ENCODE assay signal across 1 cellular context in genomic region chr2:68369340-68369734, GRCh38.
TF ChIP-seq lines count a peak whose summit lies in the region.

No MANE protein-coding gene starts in this region.

TF ChIP-seq in HepG2, 621 proteins besides CTCF, POLR2A, EP300 and RAD21:
- TF ChIP-seq RARA (CRISPR knock-in tag; IDR thresholded peaks at IDR 0.05) = no peak
- TF ChIP-seq ZNF510 (CRISPR knock-in tag; IDR thresholded peaks at IDR 0.05; ENCODE audit: low read depth) = no peak
- no peak for TF ChIP-seq RFXANK (CRISPR knock-in tag; IDR thresholded peaks at IDR 0.05)
- TF ChIP-seq, protein P1, sequence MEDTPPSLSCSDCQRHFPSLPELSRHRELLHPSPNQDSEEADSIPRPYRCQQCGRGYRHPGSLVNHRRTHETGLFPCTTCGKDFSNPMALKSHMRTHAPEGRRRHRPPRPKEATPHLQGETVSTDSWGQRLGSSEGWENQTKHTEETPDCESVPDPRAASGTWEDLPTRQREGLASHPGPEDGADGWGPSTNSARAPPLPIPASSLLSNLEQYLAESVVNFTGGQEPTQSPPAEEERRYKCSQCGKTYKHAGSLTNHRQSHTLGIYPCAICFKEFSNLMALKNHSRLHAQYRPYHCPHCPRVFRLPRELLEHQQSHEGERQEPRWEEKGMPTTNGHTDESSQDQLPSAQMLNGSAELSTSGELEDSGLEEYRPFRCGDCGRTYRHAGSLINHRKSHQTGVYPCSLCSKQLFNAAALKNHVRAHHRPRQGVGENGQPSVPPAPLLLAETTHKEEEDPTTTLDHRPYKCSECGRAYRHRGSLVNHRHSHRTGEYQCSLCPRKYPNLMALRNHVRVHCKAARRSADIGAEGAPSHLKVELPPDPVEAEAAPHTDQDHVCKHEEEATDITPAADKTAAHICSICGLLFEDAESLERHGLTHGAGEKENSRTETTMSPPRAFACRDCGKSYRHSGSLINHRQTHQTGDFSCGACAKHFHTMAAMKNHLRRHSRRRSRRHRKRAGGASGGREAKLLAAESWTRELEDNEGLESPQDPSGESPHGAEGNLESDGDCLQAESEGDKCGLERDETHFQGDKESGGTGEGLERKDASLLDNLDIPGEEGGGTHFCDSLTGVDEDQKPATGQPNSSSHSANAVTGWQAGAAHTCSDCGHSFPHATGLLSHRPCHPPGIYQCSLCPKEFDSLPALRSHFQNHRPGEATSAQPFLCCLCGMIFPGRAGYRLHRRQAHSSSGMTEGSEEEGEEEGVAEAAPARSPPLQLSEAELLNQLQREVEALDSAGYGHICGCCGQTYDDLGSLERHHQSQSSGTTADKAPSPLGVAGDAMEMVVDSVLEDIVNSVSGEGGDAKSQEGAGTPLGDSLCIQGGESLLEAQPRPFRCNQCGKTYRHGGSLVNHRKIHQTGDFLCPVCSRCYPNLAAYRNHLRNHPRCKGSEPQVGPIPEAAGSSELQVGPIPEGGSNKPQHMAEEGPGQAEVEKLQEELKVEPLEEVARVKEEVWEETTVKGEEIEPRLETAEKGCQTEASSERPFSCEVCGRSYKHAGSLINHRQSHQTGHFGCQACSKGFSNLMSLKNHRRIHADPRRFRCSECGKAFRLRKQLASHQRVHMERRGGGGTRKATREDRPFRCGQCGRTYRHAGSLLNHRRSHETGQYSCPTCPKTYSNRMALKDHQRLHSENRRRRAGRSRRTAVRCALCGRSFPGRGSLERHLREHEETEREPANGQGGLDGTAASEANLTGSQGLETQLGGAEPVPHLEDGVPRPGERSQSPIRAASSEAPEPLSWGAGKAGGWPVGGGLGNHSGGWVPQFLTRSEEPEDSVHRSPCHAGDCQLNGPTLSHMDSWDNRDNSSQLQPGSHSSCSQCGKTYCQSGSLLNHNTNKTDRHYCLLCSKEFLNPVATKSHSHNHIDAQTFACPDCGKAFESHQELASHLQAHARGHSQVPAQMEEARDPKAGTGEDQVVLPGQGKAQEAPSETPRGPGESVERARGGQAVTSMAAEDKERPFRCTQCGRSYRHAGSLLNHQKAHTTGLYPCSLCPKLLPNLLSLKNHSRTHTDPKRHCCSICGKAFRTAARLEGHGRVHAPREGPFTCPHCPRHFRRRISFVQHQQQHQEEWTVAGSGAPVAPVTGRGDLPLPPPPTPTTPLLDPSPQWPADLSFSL (CRISPR knock-in tag; IDR thresholded peaks at IDR 0.05) = no peak
- TF ChIP-seq, protein P2, sequence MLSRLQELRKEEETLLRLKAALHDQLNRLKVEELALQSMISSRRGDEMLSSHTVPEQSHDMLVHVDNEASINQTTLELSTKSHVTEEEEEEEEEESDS (CRISPR knock-in tag; IDR thresholded peaks at IDR 0.05; ENCODE audit: borderline replicate concordance) = no peak
- no peak for TF ChIP-seq ZNF253 (CRISPR knock-in tag; IDR thresholded peaks at IDR 0.05; ENCODE audit: borderline replicate concordance)
- TF ChIP-seq ZNF326 (CRISPR knock-in tag; IDR thresholded peaks at IDR 0.05; ENCODE audit: borderline replicate concordance) = no peak
- TF ChIP-seq, protein P3, sequence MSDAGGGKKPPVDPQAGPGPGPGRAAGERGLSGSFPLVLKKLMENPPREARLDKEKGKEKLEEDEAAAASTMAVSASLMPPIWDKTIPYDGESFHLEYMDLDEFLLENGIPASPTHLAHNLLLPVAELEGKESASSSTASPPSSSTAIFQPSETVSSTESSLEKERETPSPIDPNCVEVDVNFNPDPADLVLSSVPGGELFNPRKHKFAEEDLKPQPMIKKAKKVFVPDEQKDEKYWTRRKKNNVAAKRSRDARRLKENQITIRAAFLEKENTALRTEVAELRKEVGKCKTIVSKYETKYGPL (CRISPR knock-in tag; IDR thresholded peaks at IDR 0.05) = no peak
- no peak for TF ChIP-seq SRY (CRISPR knock-in tag; IDR thresholded peaks at IDR 0.05)
- TF ChIP-seq ZNF260 (CRISPR knock-in tag; IDR thresholded peaks at IDR 0.05; ENCODE audit: borderline replicate concordance, low read depth) = no peak
- TF ChIP-seq SAFB2 (CRISPR knock-in tag; IDR thresholded peaks at IDR 0.05; ENCODE audit: borderline replicate concordance, low read depth) = no peak
- TF ChIP-seq ZNF383 (CRISPR knock-in tag; IDR thresholded peaks at IDR 0.05; ENCODE audit: borderline replicate concordance) = no peak
- TF ChIP-seq RFX3 (CRISPR knock-in tag; IDR thresholded peaks at IDR 0.05) = no peak
- TF ChIP-seq, protein P4, sequence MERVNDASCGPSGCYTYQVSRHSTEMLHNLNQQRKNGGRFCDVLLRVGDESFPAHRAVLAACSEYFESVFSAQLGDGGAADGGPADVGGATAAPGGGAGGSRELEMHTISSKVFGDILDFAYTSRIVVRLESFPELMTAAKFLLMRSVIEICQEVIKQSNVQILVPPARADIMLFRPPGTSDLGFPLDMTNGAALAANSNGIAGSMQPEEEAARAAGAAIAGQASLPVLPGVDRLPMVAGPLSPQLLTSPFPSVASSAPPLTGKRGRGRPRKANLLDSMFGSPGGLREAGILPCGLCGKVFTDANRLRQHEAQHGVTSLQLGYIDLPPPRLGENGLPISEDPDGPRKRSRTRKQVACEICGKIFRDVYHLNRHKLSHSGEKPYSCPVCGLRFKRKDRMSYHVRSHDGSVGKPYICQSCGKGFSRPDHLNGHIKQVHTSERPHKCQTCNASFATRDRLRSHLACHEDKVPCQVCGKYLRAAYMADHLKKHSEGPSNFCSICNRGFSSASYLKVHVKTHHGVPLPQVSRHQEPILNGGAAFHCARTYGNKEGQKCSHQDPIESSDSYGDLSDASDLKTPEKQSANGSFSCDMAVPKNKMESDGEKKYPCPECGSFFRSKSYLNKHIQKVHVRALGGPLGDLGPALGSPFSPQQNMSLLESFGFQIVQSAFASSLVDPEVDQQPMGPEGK (CRISPR knock-in tag; IDR thresholded peaks at IDR 0.05) = no peak
- TF ChIP-seq HMGXB3 (CRISPR knock-in tag; IDR thresholded peaks at IDR 0.05; ENCODE audit: borderline replicate concordance) = no peak
- no peak for TF ChIP-seq ZNF740 (CRISPR knock-in tag; IDR thresholded peaks at IDR 0.05)
- TF ChIP-seq ZFP41 (CRISPR knock-in tag; IDR thresholded peaks at IDR 0.05; ENCODE audit: borderline replicate concordance) = no peak
- no peak for TF ChIP-seq FOXO1 (CRISPR knock-in tag; IDR thresholded peaks at IDR 0.05)
- TF ChIP-seq ZNF589 (CRISPR knock-in tag; conservative IDR thresholded peaks at IDR 0.05) = no peak
- TF ChIP-seq RFX1 (IDR thresholded peaks at IDR 0.05) = no peak
TF ChIP-seq in HepG2: peak in this region for 0.
